Comparison of ENCODE assay signal across 20 cellular contexts in the genomic region with DNA sequence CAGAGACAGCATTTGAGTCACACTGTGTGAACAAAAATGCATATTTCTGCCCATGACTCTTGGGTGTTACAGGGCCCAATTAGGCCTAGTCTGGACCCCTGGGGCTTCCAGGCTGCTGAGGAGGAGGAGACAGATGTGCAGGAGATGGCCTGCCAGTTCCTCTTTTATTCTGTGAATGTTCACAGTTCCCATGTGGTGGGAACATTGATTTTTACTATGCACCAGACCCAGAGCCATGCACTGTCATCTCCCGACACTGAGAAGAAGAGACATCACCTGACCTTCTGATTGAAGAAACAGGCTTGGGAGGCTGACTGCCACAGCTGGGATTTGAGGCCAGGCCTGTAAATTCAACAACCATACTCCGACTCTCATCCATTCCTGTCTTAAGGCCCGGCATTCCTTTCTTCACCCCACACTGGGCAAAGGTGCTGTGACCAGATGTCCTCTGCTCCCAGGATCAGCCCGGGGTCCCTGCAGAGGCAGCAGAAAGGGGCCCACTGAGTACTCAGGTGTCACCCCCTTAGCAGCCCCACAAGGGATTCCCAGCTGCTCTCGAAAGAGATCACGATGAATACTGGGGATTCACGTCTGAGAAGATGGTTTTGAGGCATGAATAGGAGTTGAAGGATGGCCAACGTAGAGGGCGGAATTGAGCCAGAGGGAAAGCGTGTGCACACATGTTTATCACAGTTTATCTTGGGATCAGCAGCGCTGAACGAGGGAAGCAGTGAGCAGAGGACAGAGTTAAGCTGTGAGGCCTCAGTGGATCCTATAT. TPM values are rescaled to one million over a fixed set of nuclear protein-coding genes. Genes with fewer than 3 reads are reported as not detected.
DNase-seq lines count a peak whose midpoint lies in the region; ATAC-seq, FAIRE-seq and TF ChIP-seq lines count a peak whose summit lies in the region.
"Had no signal": no experiment of that assay in that cellular context is flagged by ENCODE, and none has a peak within 500 bp of the region (broad histone marks: within the 10 kb centered on the region; RNA-seq: fewer than 3 reads in every experiment).

No MANE protein-coding gene starts in this region.

- H3K4me3 ChIP-seq in SK-N-SH (ENCODE audit: low read depth in 2 of 2, low read length in 1 of 2): no peak overlapping the region
- no peak overlapping the region for H3K4me3 ChIP-seq in H7 (ENCODE audit: insufficient read depth, low read depth, low read length)
- no peak overlapping the region for H3K4me3 ChIP-seq in keratinocyte (ENCODE audit: control insufficient read depth in 2 of 3, extremely low read depth in 1 of 3, insufficient read depth in 2 of 3, low read depth in 1 of 3, low read length in 3 of 3)
- H3K4me3 ChIP-seq: A549, SJSA1 had no signal

- WGBS in SK-N-SH (ENCODE audit: low lambda C conversion rate): 62% methylated on average over 12 of the region's 12 CpGs

- H2AFZ ChIP-seq in SK-N-SH (ENCODE audit: low read depth) (no peak overlapping the region), keratinocyte (ENCODE audit: control insufficient read depth, low read length) (no peak overlapping the region)

- H4K20me1 ChIP-seq in SK-N-SH (ENCODE audit: insufficient read depth) (no peaks in the 10 kb centered on the region), keratinocyte (ENCODE audit: control insufficient read depth, extremely low read depth, insufficient read depth, low read length) (no peaks in the 10 kb centered on the region)

- no peaks in the 10 kb centered on the region for H3K9me2 ChIP-seq in SK-N-SH

- dilution Hi-C loops in keratinocyte (cut with MboI; ENCODE audit: extremely low pct_ligation_motif_present, low sequenced_read_pairs): no loop called here

- H3F3A ChIP-seq in SK-N-SH (replicated peaks; ENCODE audit: insufficient read depth): no peaks in the 10 kb centered on the region

- H3K27ac ChIP-seq in SK-N-SH (ENCODE audit: low read depth in 2 of 2, low read length in 1 of 2) (no peak overlapping the region), keratinocyte (ENCODE audit: control insufficient read depth, insufficient read depth, low read length) (no peak overlapping the region)
- H3K27ac ChIP-seq: A549, HL-60, RWPE1, SJSA1 had no signal

- H3K4me1 ChIP-seq in SK-N-SH (ENCODE audit: control insufficient read depth in 1 of 2, insufficient read depth in 2 of 2, low read depth in 1 of 2, low read length in 1 of 2) (peaks cover 0 to 3% of the 10 kb centered on the region in 2 experiments; a peak in 1 of 4 replicates), keratinocyte (ENCODE audit: control insufficient read depth, extremely low read depth, insufficient read depth, low read length) (peaks cover 12% of the 10 kb centered on the region)

- H3K36me3 ChIP-seq in SK-N-SH (replicated peaks in 1 of 2; ENCODE audit: control insufficient read depth in 1 of 2, insufficient read depth in 2 of 2, low read length in 1 of 2): no peaks in the 10 kb centered on the region
- H3K36me3 ChIP-seq in H7 (replicated peaks; ENCODE audit: control insufficient read depth, insufficient read depth, low read length): no peaks in the 10 kb centered on the region
- no peaks in the 10 kb centered on the region for H3K36me3 ChIP-seq in keratinocyte (ENCODE audit: control insufficient read depth in 2 of 2, extremely low read depth in 1 of 2, insufficient read depth in 2 of 2, low read length in 2 of 2)
- H3K36me3 ChIP-seq: SJSA1 had no signal

- TF ChIP-seq CTCF in SK-N-SH (IDR thresholded peaks at IDR 0.05) (no peak), keratinocyte (optimal IDR thresholded peaks at IDR 0.05 in 1 of 3, IDR thresholded peaks at IDR 0.05 in 1 of 3, conservative IDR thresholded peaks at IDR 0.05 in 1 of 3; ENCODE audit: extremely low read depth in 1 of 3, insufficient read depth in 2 of 3, low read length in 3 of 3) (peak in 1 of 3 experiments; percentile 23)

- H3K27me3 ChIP-seq in SK-N-SH (ENCODE audit: insufficient read depth): peaks cover 26% of the 10 kb centered on the region; the same call in 1 of the 2 replicates
- peaks cover 18% of the 10 kb centered on the region for H3K27me3 ChIP-seq in H7 (ENCODE audit: control insufficient read depth, insufficient read depth, low read length)
- no peaks in the 10 kb centered on the region for H3K27me3 ChIP-seq in keratinocyte (ENCODE audit: control insufficient read depth, extremely low read depth, insufficient read depth, low read length)

- peak; percentile 70 for FAIRE-seq in keratinocyte (lab: Jason Lieb, UNC)
- FAIRE-seq: A549, HTR-8/SVneo had no signal

- H3K79me2 ChIP-seq in SK-N-SH (ENCODE audit: insufficient read depth) (no peaks in the 10 kb centered on the region), keratinocyte (ENCODE audit: control insufficient read depth, insufficient read depth, low read length) (peaks cover 13% of the 10 kb centered on the region)

- H3K9me1 ChIP-seq in keratinocyte (ENCODE audit: control insufficient read depth, extremely low read depth, insufficient read depth, low read length): no peaks in the 10 kb centered on the region

- POLR2A ChIA-PET in SK-N-SH (lab: Yijun Ruan, JAX): no interaction called here

- TF ChIP-seq EP300 in SK-N-SH (IDR thresholded peaks at IDR 0.05; ENCODE audit: borderline replicate concordance in 1 of 2, low read depth in 1 of 2, low read length in 1 of 2): no peak

- H3K9ac ChIP-seq in SK-N-SH (no peak overlapping the region), keratinocyte (ENCODE audit: control insufficient read depth, extremely low read depth, insufficient read depth, low read length) (no peak overlapping the region)

- TF ChIP-seq RAD21 in SK-N-SH (IDR thresholded peaks at IDR 0.05; ENCODE audit: low read length): no peak

- no peak overlapping the region for H3K4me2 ChIP-seq in SK-N-SH
- no peak overlapping the region for H3K4me2 ChIP-seq in keratinocyte (ENCODE audit: control insufficient read depth, extremely low read depth, insufficient read depth, low read depth, low read length)
- H3K4me2 ChIP-seq: A549 had no signal

- ATAC-seq in SK-N-SH treated with all-trans-retinoic acid at 6 μM for 48 hours (no peak), GM19395 (IDR thresholded peaks at IDR 0.05; ENCODE audit: unreplicated experiment) (no peak)
- ATAC-seq: A549, HCT116 had no signal

- CTCF ChIA-PET in SK-N-SH (lab: Yijun Ruan, JAX): interaction anchor here (0.8 to 1.7 kb wide), 3 partner anchors 9 to 17 kb away, joined by 3 to 15 read pairs (median 9); no protein-coding TSS in a partner anchor

- no peaks in the 10 kb centered on the region for H3K9me3 ChIP-seq in SK-N-SH
- H3K9me3 ChIP-seq in keratinocyte (ENCODE audit: control insufficient read depth, low read depth, low read length): no peaks in the 10 kb centered on the region
- H3K9me3 ChIP-seq: A549, SJSA1 had no signal

- DNase-seq in SK-N-SH (no peak), H7 (peak; percentile 6), OCI-M1 (lab: John Stamatoyannopoulos, UW) (peak; percentile 18), keratinocyte (ENCODE audit: low read depth, low spot score) (no peak), NAMALWA (ENCODE audit: low spot score) (no peak), C1 segment of cervical spinal cord (lab: John Stamatoyannopoulos, UW) (no peak)
- DNase-seq: Calu3; CD4-positive, alpha-beta T cell; DMS53; NCI-H1092 treated with DMSO at 0.1 percent for 48 hours; NCI-H2081 treated with DMSO at 0.1 percent for 48 hours; NCI-H2227 treated with DMSO at 0.1 percent for 48 hours had no signal

TF ChIP-seq in SK-N-SH treated with all-trans-retinoic acid at 6 μM for 48 hours, 23 proteins besides CTCF, POLR2A, EP300 and RAD21:
- TF ChIP-seq ZFP3 (CRISPR knock-in tag; IDR thresholded peaks at IDR 0.05) (peak; percentile 78; the same call in 1 of the 2 replicates), OSR1 (CRISPR knock-in tag; IDR thresholded peaks at IDR 0.05) (no peak)

TF ChIP-seq in SK-N-SH, 30 proteins besides CTCF, POLR2A, EP300 and RAD21 (continues in another document):
- TF ChIP-seq, protein P1, sequence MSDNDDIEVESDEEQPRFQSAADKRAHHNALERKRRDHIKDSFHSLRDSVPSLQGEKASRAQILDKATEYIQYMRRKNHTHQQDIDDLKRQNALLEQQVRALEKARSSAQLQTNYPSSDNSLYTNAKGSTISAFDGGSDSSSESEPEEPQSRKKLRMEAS (IDR thresholded peaks at IDR 0.05; ENCODE audit: low read depth): no peak
- no peak for TF ChIP-seq CHD2 (IDR thresholded peaks at IDR 0.05; ENCODE audit: low read length, partially characterized antibody)

RNA-seq across cellular contexts. Expression of gene TFCP2L1, which starts 3.6 kb away (rescaled TPM):
- not detected in 2 replicates for polyA plus RNA-seq in SK-N-SH (2012; rRNA removed)
- polyA plus RNA-seq in SK-N-SH (2012; cell fraction: cytosol; rRNA removed): not detected in 2 replicates
- not detected in 2 replicates for polyA plus RNA-seq in SK-N-SH (2012; cell fraction: nucleus; rRNA removed)
- total RNA-seq in H7 (2014; rRNA removed; shearing (Covaris generic)): 1.2 and 1.6 TPM in 2 replicates
- polyA plus RNA-seq in keratinocyte: 29.4 to 35.8 TPM (median 31.0 TPM) in 3 replicates
- polyA plus RNA-seq in keratinocyte (2011; ENCODE audit: low read depth): 8.6 TPM
- 18.2 and 20.0 TPM in 2 replicates for polyA plus RNA-seq in keratinocyte (2011; cell fraction: cytosol; rRNA removed)
- polyA plus RNA-seq in keratinocyte (2011; cell fraction: nucleus; rRNA removed): 50.7 and 56.3 TPM in 2 replicates
- polyA plus RNA-seq in keratinocyte (2012; ENCODE audit: low replicate concordance): 4.9 and 22.4 TPM in 2 replicates
- 69.8 to 337 TPM (median 70.3 TPM) in 3 replicates for polyA minus RNA-seq in keratinocyte
- polyA minus RNA-seq in keratinocyte (2011; cell fraction: cytosol; rRNA and poly(A)+ RNA removed): 19.4 TPM
- polyA minus RNA-seq in keratinocyte (2011; cell fraction: nucleus; rRNA and poly(A)+ RNA removed): 18.6 and 41.9 TPM in 2 replicates
- total RNA-seq: SJSA1 had no signal

Comparison
In these comparisons a context has a peak if more than half of its experiments do, and no peak if none do; other contexts are left out.
1. DNase-seq: peak in H7 (single experiment) and OCI-M1 (single experiment); none in SK-N-SH (single experiment), keratinocyte (single experiment), NAMALWA (single experiment) and C1 segment of cervical spinal cord (0 of 14).
2. RNA of gene TFCP2L1, which starts 3.6 kb away (polyA plus RNA-seq): 4.9 to 56.3 TPM in keratinocyte; not detected in SK-N-SH; every median in the first group is over 4 times any median in the second.